ENCODE assay signal across 8 cellular contexts in genomic region chr12:19129486-19130223, GRCh38. TPM values are rescaled to one million over a fixed set of nuclear protein-coding genes. Genes with fewer than 3 reads are reported as not detected.
DNase-seq lines count a peak whose midpoint lies in the region; ATAC-seq and TF ChIP-seq lines count a peak whose summit lies in the region.

A gene with protein sequence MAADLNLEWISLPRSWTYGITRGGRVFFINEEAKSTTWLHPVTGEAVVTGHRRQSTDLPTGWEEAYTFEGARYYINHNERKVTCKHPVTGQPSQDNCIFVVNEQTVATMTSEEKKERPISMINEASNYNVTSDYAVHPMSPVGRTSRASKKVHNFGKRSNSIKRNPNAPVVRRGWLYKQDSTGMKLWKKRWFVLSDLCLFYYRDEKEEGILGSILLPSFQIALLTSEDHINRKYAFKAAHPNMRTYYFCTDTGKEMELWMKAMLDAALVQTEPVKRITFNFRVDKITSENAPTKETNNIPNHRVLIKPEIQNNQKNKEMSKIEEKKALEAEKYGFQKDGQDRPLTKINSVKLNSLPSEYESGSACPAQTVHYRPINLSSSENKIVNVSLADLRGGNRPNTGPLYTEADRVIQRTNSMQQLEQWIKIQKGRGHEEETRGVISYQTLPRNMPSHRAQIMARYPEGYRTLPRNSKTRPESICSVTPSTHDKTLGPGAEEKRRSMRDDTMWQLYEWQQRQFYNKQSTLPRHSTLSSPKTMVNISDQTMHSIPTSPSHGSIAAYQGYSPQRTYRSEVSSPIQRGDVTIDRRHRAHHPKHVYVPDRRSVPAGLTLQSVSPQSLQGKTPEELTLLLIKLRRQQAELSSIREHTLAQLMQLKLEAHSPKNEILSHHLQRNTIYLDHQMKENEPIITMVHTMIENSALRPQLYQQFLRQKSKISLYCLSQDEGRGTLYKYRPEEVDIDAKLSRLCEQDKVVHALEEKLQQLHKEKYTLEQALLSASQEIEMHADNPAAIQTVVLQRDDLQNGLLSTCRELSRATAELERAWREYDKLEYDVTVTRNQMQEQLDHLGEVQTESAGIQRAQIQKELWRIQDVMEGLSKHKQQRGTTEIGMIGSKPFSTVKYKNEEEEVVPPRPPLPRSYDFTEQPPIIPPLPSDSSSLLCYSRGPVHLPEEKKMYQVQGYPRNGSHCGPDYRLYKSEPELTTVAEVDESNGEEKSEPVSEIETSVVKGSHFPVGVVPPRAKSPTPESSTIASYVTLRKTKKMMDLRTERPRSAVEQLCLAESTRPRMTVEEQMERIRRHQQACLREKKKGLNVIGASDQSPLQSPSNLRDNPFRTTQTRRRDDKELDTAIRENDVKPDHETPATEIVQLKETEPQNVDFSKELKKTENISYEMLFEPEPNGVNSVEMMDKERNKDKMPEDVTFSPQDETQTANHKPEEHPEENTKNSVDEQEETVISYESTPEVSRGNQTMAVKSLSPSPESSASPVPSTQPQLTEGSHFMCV (plus strand): TSS chr12:19129733. CDS start chr12:19129800, 67 bp downstream.

- H3K23ac ChIP-seq in neuronal stem cell (ENCODE audit: low read depth, low read length, poor library complexity): peak within 1 kb of the TSS; percentile 96

- H3K9ac ChIP-seq in HUES48 (ENCODE audit: low read depth, low read length) (peak within 1 kb of the TSS; percentile 72), neuronal stem cell (ENCODE audit: low read depth, low read length, poor library complexity) (peak within 1 kb of the TSS; percentile 98)

- peak within 1 kb of the TSS; percentile 17 for H4K8ac ChIP-seq in neuronal stem cell (ENCODE audit: low read depth, low read length)

- H3K27ac ChIP-seq in HUES48 (ENCODE audit: low read depth, low read length) (peak within 1 kb of the TSS; percentile 93), Panc1 (ENCODE audit: low read length) (peak within 1 kb of the TSS; percentile 39), neuronal stem cell (replicated peaks; ENCODE audit: low read length) (peak within 1 kb of the TSS; percentile 90), upper lobe of right lung (peak within 1 kb of the TSS; percentile 84)

- no peaks in the 10 kb centered on the region for H3K36me3 Mint-ChIP-seq in activated naive CD8-positive, alpha-beta T cell treated with anti-CD3 and anti-CD28 coated beads, Interleukin-2, amount 10 ng/mL, durations not matched to agents 7 days and 5 days
- peaks cover 25% of the 10 kb centered on the region for H3K36me3 Mint-ChIP-seq in glutamatergic neuron (ENCODE audit: unreplicated experiment)

- H3K18ac ChIP-seq in neuronal stem cell (ENCODE audit: low read length): peak within 1 kb of the TSS; percentile 97

- H3K27ac Mint-ChIP-seq in activated naive CD8-positive, alpha-beta T cell treated with anti-CD3 and anti-CD28 coated beads, Interleukin-2, amount 10 ng/mL, durations not matched to agents 7 days and 5 days: peak within 1 kb of the TSS; percentile 12
- peak within 1 kb of the TSS; percentile 99 for H3K27ac Mint-ChIP-seq in glutamatergic neuron (ENCODE audit: unreplicated experiment)

- peaks cover 40% of the 10 kb centered on the region for H3K27me3 Mint-ChIP-seq in activated naive CD8-positive, alpha-beta T cell treated with anti-CD3 and anti-CD28 coated beads, Interleukin-2, amount 10 ng/mL, durations not matched to agents 7 days and 5 days
- peaks cover 14% of the 10 kb centered on the region for H3K27me3 Mint-ChIP-seq in glutamatergic neuron (ENCODE audit: unreplicated experiment)

- H3K4me1 Mint-ChIP-seq in activated naive CD8-positive, alpha-beta T cell treated with anti-CD3 and anti-CD28 coated beads, Interleukin-2, amount 10 ng/mL, durations not matched to agents 7 days and 5 days: peaks cover 11% of the 10 kb centered on the region
- peaks cover 12% of the 10 kb centered on the region for H3K4me1 Mint-ChIP-seq in glutamatergic neuron (ENCODE audit: low read depth, unreplicated experiment)

- H3K79me1 ChIP-seq in neuronal stem cell (ENCODE audit: low read depth, low read length): peaks cover 5% of the 10 kb centered on the region

- H3K4me3 Mint-ChIP-seq in activated naive CD8-positive, alpha-beta T cell treated with anti-CD3 and anti-CD28 coated beads, Interleukin-2, amount 10 ng/mL, durations not matched to agents 7 days and 5 days: peak within 1 kb of the TSS; percentile 81
- peak within 1 kb of the TSS; percentile 99 for H3K4me3 Mint-ChIP-seq in glutamatergic neuron (ENCODE audit: unreplicated experiment)

- peaks cover 26% of the 10 kb centered on the region for H3K36me3 ChIP-seq in HUES48 (ENCODE audit: control insufficient read depth, insufficient read depth, low read length)
- H3K36me3 ChIP-seq in Panc1 (ENCODE audit: control insufficient read depth, insufficient read depth, low read length): peaks cover 2% of the 10 kb centered on the region; the same call in 1 of the 2 replicates
- peaks cover 0 to 19% of the 10 kb centered on the region in 2 donors for H3K36me3 ChIP-seq in neuronal stem cell (replicated peaks in 1 of 2; ENCODE audit: control insufficient read depth in 2 of 2, insufficient read depth in 2 of 2, low read length in 2 of 2)
- no peaks in the 10 kb centered on the region for H3K36me3 ChIP-seq in upper lobe of right lung

- H3K4me2 ChIP-seq in neuronal stem cell (ENCODE audit: insufficient read depth, low read length, poor library complexity, severe bottlenecking): peak within 1 kb of the TSS; percentile 89

- peak; percentile 40; the same call in 1 of the 2 replicates for TF ChIP-seq CTCF in Panc1 (IDR thresholded peaks at IDR 0.05)
- TF ChIP-seq CTCF in glutamatergic neuron (IDR thresholded peaks at IDR 0.05; ENCODE audit: partially characterized antibody, unreplicated experiment): no peak
- peak; percentile 13 for TF ChIP-seq CTCF in upper lobe of right lung (IDR thresholded peaks at IDR 0.05)

- peaks cover 34% of the 10 kb centered on the region for H3K4me1 ChIP-seq in HUES48 (ENCODE audit: control insufficient read depth, insufficient read depth, low read length)
- H3K4me1 ChIP-seq in Panc1 (ENCODE audit: control insufficient read depth, insufficient read depth, low read length): peaks cover 6% of the 10 kb centered on the region; the same call in 1 of the 2 replicates
- H3K4me1 ChIP-seq in neuronal stem cell (ENCODE audit: control insufficient read depth in 2 of 2, insufficient read depth in 1 of 2, low read depth in 1 of 2, low read length in 2 of 2): peaks cover 0 to 11% of the 10 kb centered on the region in 2 donors
- H3K4me1 ChIP-seq in upper lobe of right lung: peaks cover 8% of the 10 kb centered on the region

- POLR2A ChIA-PET in Panc1 (lab: Charles Lee): no interaction called here
- POLR2A ChIA-PET in activated naive CD8-positive, alpha-beta T cell treated with anti-CD3 and anti-CD28 coated beads, Interleukin-2, amount 10 ng/mL, durations not matched to agents 7 days and 5 days (lab: Charles Lee): interaction anchor here (0.7 kb wide), 1 partner anchor 36 kb away, joined by 3 read pairs; no protein-coding TSS in a partner anchor

- H3K9me3 ChIP-seq in HUES48 (ENCODE audit: control insufficient read depth, insufficient read depth, low read length) (peaks cover 14% of the 10 kb centered on the region), Panc1 (ENCODE audit: control insufficient read depth, insufficient read depth, low read depth, low read length) (no peaks in the 10 kb centered on the region), neuronal stem cell (replicated peaks in 1 of 2; ENCODE audit: control insufficient read depth in 2 of 2, insufficient read depth in 1 of 2, low read depth in 1 of 2, low read length in 2 of 2) (peaks cover 0 to 20% of the 10 kb centered on the region in 2 donors), upper lobe of right lung (peaks cover 5% of the 10 kb centered on the region)

- peak; percentile 86 for ATAC-seq in Panc1
- peak; percentile 67 for ATAC-seq in activated naive CD8-positive, alpha-beta T cell treated with anti-CD3 and anti-CD28 coated beads, Interleukin-2, amount 10 ng/mL, durations not matched to agents 7 days and 5 days (ENCODE audit: low read depth)
- peak; percentile 91 for ATAC-seq in upper lobe of right lung
- ATAC-seq in HG03378 (IDR thresholded peaks at IDR 0.05; ENCODE audit: unreplicated experiment): no peak

- CTCF ChIA-PET in Panc1 (lab: Charles Lee): interaction anchor here (0.7 kb wide), 1 partner anchor 586 kb away, joined by 5 read pairs; no protein-coding TSS in a partner anchor

- H2BK12ac ChIP-seq in neuronal stem cell (ENCODE audit: low read length): peak within 1 kb of the TSS; percentile 86

- H2BK5ac ChIP-seq in neuronal stem cell (ENCODE audit: low read length): peak within 1 kb of the TSS; percentile 97

- no TSS peak for BruUV-seq in Panc1 (replicated peaks; lab: Mats Ljungman, UMichigan)

- peak within 1 kb of the TSS; percentile 82 for H3K4me3 ChIP-seq in HUES48 (ENCODE audit: low read depth, low read length)
- peak within 1 kb of the TSS; percentile 74 to 78 for H3K4me3 ChIP-seq in Panc1 (ENCODE audit: low read depth in 2 of 2, low read length in 2 of 2)
- H3K4me3 ChIP-seq in neuronal stem cell (ENCODE audit: low read length in 2 of 2): peak within 1 kb of the TSS; percentile 91 to 93
- H3K4me3 ChIP-seq in upper lobe of right lung: peak within 1 kb of the TSS; percentile 96

- H2AFZ ChIP-seq in neuronal stem cell (ENCODE audit: low read length): peak within 1 kb of the TSS; percentile 87

- peak within 1 kb of the TSS; percentile 67 for H2BK15ac ChIP-seq in neuronal stem cell (ENCODE audit: low read length)

- in situ Hi-C loops in Panc1 (cut with HindIII; ENCODE audit: low pct_unique_long_range_greater_than_20kb, low sequenced_read_pairs): no loop called here

- peak within 1 kb of the TSS; percentile 81 for H2AK5ac ChIP-seq in neuronal stem cell (ENCODE audit: low read depth, low read length)

- DNase-seq in GDM1 (lab: John Stamatoyannopoulos, UW): peak; percentile 16
- no peak for DNase-seq in Panc1 (ENCODE audit: low read depth, low spot score)
- peak; percentile 62 for DNase-seq in activated naive CD8-positive, alpha-beta T cell treated with anti-CD3 and anti-CD28 coated beads, Interleukin-2, amount 10 ng/mL, durations not matched to agents 7 days and 5 days
- DNase-seq in glutamatergic neuron: peak; percentile 84
- peak; percentile 71 for DNase-seq in neuronal stem cell (ENCODE audit: low spot score)
- peak; percentile 86 for DNase-seq in upper lobe of right lung

- peak within 1 kb of the TSS; percentile 12 for H4K91ac ChIP-seq in neuronal stem cell (ENCODE audit: low read depth, low read length, poor library complexity)

- H3K14ac ChIP-seq in neuronal stem cell (ENCODE audit: low read length): peak within 1 kb of the TSS; percentile 98

- peak within 1 kb of the TSS; percentile 76 for H3K4ac ChIP-seq in neuronal stem cell (ENCODE audit: low read length)

- WGBS in neuronal stem cell (ENCODE audit: extremely low coverage in 2 of 2, insufficient read length in 2 of 2, insufficient replicate concordance in 1 of 2), 2 donors: no CpG with 5 or more reads among the region's 103 CpGs

- no peaks in the 10 kb centered on the region for H3K27me3 ChIP-seq in HUES48 (ENCODE audit: control insufficient read depth, insufficient read depth, low read length)
- H3K27me3 ChIP-seq in Panc1 (ENCODE audit: control insufficient read depth, insufficient read depth, low read length): no peaks in the 10 kb centered on the region
- H3K27me3 ChIP-seq in neuronal stem cell (ENCODE audit: control insufficient read depth in 3 of 3, insufficient read depth in 3 of 3, low read depth in 1 of 3, low read length in 3 of 3): no peaks in the 10 kb centered on the region
- no peaks in the 10 kb centered on the region for H3K27me3 ChIP-seq in upper lobe of right lung

- intact Hi-C loops in Panc1 (cut with micrococcal nuclease; ENCODE audit: unreplicated experiment): no loop called here
- intact Hi-C loops in upper lobe of right lung (cut with DNase I): no loop called here

- peak within 1 kb of the TSS; percentile 61 for H2BK120ac ChIP-seq in neuronal stem cell (ENCODE audit: low read depth, low read length)

- peaks cover 5% of the 10 kb centered on the region for H3K9me3 Mint-ChIP-seq in activated naive CD8-positive, alpha-beta T cell treated with anti-CD3 and anti-CD28 coated beads, Interleukin-2, amount 10 ng/mL, durations not matched to agents 7 days and 5 days
- peaks cover 44% of the 10 kb centered on the region for H3K9me3 Mint-ChIP-seq in glutamatergic neuron (ENCODE audit: unreplicated experiment)

RNA-seq across cellular contexts. Expression of the gene that starts here (rescaled TPM):
- total RNA-seq in Panc1 (2021; ENCODE audit: unreplicated experiment) (6.3 TPM), glutamatergic neuron (ENCODE audit: unreplicated experiment) (314 TPM), upper lobe of right lung (30.2 TPM)
- polyA plus RNA-seq in Panc1 (2012; ENCODE audit: insufficient read length): 2.9 TPM
- 1 to 10 TPM; 4.4 to 5.5 TPM for total RNA-seq in activated naive CD8-positive, alpha-beta T cell treated with anti-CD3 and anti-CD28 coated beads, Interleukin-2, amount 10 ng/mL, durations not matched to agents 7 days and 5 days
- polyA plus RNA-seq in neuronal stem cell (2013, experiment 1 of 2): 38.1 TPM
- polyA plus RNA-seq in neuronal stem cell (2013, experiment 2 of 2): 38.6 TPM

Comparison
In these comparisons a context has a peak if more than half of its experiments do, and no peak if none do; other contexts are left out.
1. RNA of the gene that starts here (total RNA-seq): 314 TPM in glutamatergic neuron (single experiment); 30.2 TPM in upper lobe of right lung (single experiment), 6.3 TPM in Panc1 (single experiment) and 4.4 to 5.5 TPM in activated naive CD8-positive, alpha-beta T cell treated with anti-CD3 and anti-CD28 coated beads, Interleukin-2, amount 10 ng/mL, durations not matched to agents 7 days and 5 days; every median in the first group is over 10 times any median in the second.
2. H3K27ac ChIP-seq: peak in every context shown above with its lines; median percentile 93 in HUES48; 90 in neuronal stem cell; 84 in upper lobe of right lung; 39 in Panc1.
3. Peak in every context shown above with its lines, with median percentiles within 50 percentile points of each other: H3K4me3 ChIP-seq.